Comparison of ENCODE assay signal across 10 cellular contexts in the genomic region with DNA sequence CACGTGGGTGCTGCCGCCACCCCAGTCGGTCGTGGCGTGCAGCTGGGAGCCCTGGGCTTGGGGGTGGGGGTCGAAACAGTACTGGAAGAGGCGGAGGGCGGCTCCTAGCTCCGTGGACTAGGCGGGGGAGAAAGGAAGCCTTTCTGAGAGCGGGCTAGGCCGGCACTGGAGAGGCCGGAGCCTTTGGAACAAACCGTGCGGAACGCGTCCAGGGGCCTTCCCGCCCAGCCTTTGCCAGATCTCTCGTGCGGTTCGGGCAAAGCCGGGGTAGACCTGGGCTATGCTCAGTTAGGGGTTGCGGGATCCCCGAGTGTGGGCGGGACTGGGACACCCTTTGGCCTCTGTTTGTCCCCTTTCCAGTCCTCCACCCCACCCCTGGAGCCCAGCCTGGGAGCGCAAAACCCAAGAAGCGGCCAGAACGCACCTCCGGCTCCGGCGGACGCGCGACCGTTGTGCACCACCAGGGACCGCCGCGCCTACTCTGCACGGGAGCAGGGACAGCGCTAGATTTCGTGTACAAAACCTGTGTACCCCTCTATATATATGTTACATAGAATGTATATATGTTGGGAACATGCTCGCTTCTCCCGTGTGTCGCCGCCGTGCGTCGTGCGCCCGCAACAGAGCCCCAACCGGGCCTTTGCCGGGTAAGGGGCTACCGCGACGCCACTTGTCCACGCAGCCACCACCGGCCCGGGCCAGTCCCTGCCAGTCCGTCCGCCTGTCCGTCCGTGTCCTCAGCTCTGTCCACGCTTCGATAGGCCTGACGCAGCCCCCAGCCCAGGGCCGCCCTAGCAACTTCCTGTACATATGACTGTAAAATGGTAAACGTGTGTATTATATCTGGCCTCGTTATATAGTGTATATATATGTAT. TPM values are rescaled to one million over a fixed set of nuclear protein-coding genes. Genes with fewer than 3 reads are reported as not detected.
DNase-seq lines count a peak whose midpoint lies in the region; ATAC-seq and TF ChIP-seq lines count a peak whose summit lies in the region.
"Had no signal": no experiment of that assay in that cellular context is flagged by ENCODE, and none has a peak within 500 bp of the region (broad histone marks: within the 10 kb centered on the region; RNA-seq: fewer than 3 reads in every experiment).

No MANE protein-coding gene starts in this region.

- H3K4me1 ChIP-seq in right lobe of liver (peaks cover 0 to 73% (median 18%) of the 10 kb centered on the region in 4 donors), upper lobe of left lung (peaks cover 18 to 36% (median 23%) of the 10 kb centered on the region in 4 donors)

- H3K4me1 Mint-ChIP-seq in stimulated activated naive CD8-positive, alpha-beta T cell treated with anti-CD3 and anti-CD28 coated beads, Interleukin-15, amount 100 ng/mL, for 72 hours: peaks cover 77% of the 10 kb centered on the region

- ATAC-seq in right lobe of liver: peak; percentile 8 to 43 (median 31)
- ATAC-seq in upper lobe of left lung (ENCODE audit: low FRiP score in 2 of 2): peak in 1 of 2 donors; percentile 41
- no peak for ATAC-seq in stimulated activated naive CD8-positive, alpha-beta T cell treated with anti-CD3 and anti-CD28 coated beads, Interleukin-15, amount 100 ng/mL, for 72 hours
- no peak for ATAC-seq in GM18517 (IDR thresholded peaks at IDR 0.05; ENCODE audit: unreplicated experiment)

- H3K9me3 Mint-ChIP-seq in stimulated activated naive CD8-positive, alpha-beta T cell treated with anti-CD3 and anti-CD28 coated beads, Interleukin-15, amount 100 ng/mL, for 72 hours: no peaks in the 10 kb centered on the region

- H3K27me3 ChIP-seq in right lobe of liver (no peaks in the 10 kb centered on the region), upper lobe of left lung (no peaks in the 10 kb centered on the region)

- H3K9me3 ChIP-seq in right lobe of liver: no peaks in the 10 kb centered on the region
- no peaks in the 10 kb centered on the region for H3K9me3 ChIP-seq in upper lobe of left lung

- H3K27ac Mint-ChIP-seq in stimulated activated naive CD8-positive, alpha-beta T cell treated with anti-CD3 and anti-CD28 coated beads, Interleukin-15, amount 100 ng/mL, for 72 hours: no peak overlapping the region

- TF ChIP-seq EP300 in upper lobe of left lung (IDR thresholded peaks at IDR 0.05): no peak

- H3K36me3 ChIP-seq in right lobe of liver (peaks cover 0 to 41% (median 12%) of the 10 kb centered on the region in 4 donors), upper lobe of left lung (peaks cover 24 to 62% (median 48%) of the 10 kb centered on the region in 4 donors)

- no peaks in the 10 kb centered on the region for H3K27me3 Mint-ChIP-seq in stimulated activated naive CD8-positive, alpha-beta T cell treated with anti-CD3 and anti-CD28 coated beads, Interleukin-15, amount 100 ng/mL, for 72 hours

- intact Hi-C loops in right lobe of liver (cut with DNase I): no loop called here

- no peak for DNase-seq in erythroblast (lab: John Stamatoyannopoulos, UW)
- DNase-seq in right lobe of liver: peak; percentile 59 to 81 (median 74)
- peak in 1 of 2 donors; percentile 85 for DNase-seq in upper lobe of left lung
- no peak for DNase-seq in NCI-H748 (lab: John Stamatoyannopoulos, UW; ENCODE audit: unreplicated experiment)
- DNase-seq in NCI-H146 (lab: John Stamatoyannopoulos, UW): no peak
- DNase-seq in stimulated activated naive CD8-positive, alpha-beta T cell treated with anti-CD3 and anti-CD28 coated beads, Interleukin-15, amount 100 ng/mL, for 72 hours: no peak
- DNase-seq: GOT3, OCI-M1 had no signal

- WGBS in right lobe of liver (ENCODE audit: insufficient coverage, low coverage, low lambda C conversion rate, missing lambda C conversion rate): 49% methylated on average over 37 of the region's 68 CpGs
- 90 to 92% methylated on average over 48 to 67 of the region's 68 CpGs for WGBS in upper lobe of left lung, 2 donors

- no peak overlapping the region for H3K4me3 Mint-ChIP-seq in stimulated activated naive CD8-positive, alpha-beta T cell treated with anti-CD3 and anti-CD28 coated beads, Interleukin-15, amount 100 ng/mL, for 72 hours

- H3K27ac ChIP-seq in right lobe of liver (peak overlapping the region in 2 of 3 donors; percentile 60 to 79), upper lobe of left lung (peak overlapping the region in 3 of 4 donors; percentile 10 to 70 (median 42))

- peak in 1 of 4 donors; percentile 11 for TF ChIP-seq CTCF in right lobe of liver (IDR thresholded peaks at IDR 0.05)
- TF ChIP-seq CTCF in upper lobe of left lung (IDR thresholded peaks at IDR 0.05): no peak

- H3K4me3 ChIP-seq in right lobe of liver (peak overlapping the region in 2 of 3 donors; percentile 21 to 26), upper lobe of left lung (peak overlapping the region in 3 of 4 donors; percentile 5 to 23 (median 5))

- TF ChIP-seq POLR2A in erythroblast (IDR thresholded peaks at IDR 0.05; ENCODE audit: low read length) (peak; percentile 39), right lobe of liver (IDR thresholded peaks at IDR 0.05) (no peak), upper lobe of left lung (IDR thresholded peaks at IDR 0.05) (peak in 1 of 4 donors; percentile 17)

TF ChIP-seq in PFSK-1, 5 proteins besides CTCF, POLR2A, EP300 and RAD21:
- TF ChIP-seq FOXP2 (optimal IDR thresholded peaks at IDR 0.05; ENCODE audit: borderline replicate concordance, extremely low read depth, extremely low read length, insufficient read depth): no peak
- TF ChIP-seq REST (IDR thresholded peaks at IDR 0.05; ENCODE audit: insufficient read depth in 1 of 2, low read depth in 2 of 2, low read length in 2 of 2): peak in 1 of 2 experiments; percentile 18; a peak in 1 of 4 replicates
- no peak for TF ChIP-seq SIN3A (IDR thresholded peaks at IDR 0.05; ENCODE audit: borderline replicate concordance, insufficient read depth, low read length)
- peak; percentile 56 for TF ChIP-seq POLR2AphosphoS5 (IDR thresholded peaks at IDR 0.05; ENCODE audit: low read depth, low read length)
- TF ChIP-seq TAF1 (IDR thresholded peaks at IDR 0.05; ENCODE audit: borderline replicate concordance, insufficient read depth, low read length): no peak

RNA-seq across cellular contexts. Expression of gene SREBF1, which starts 26.2 kb away (rescaled TPM):
- polyA plus RNA-seq in PFSK-1 (2012; ENCODE audit: insufficient read length, low read depth): 241 TPM
- total RNA-seq in right lobe of liver (100 to 1,000 TPM in 4 of 6 experiments, 10 to 100 TPM in 2; 63.8 to 246 (median 173) TPM), upper lobe of left lung (100 to 1,000 TPM in 3 of 6 donors, 10 to 100 TPM in 3; 64.2 to 579 (median 123) TPM)

Comparison
In these comparisons a context has a peak if more than half of its experiments do, and no peak if none do; other contexts are left out.
1. DNase-seq: peak in right lobe of liver (3 of 3); none in erythroblast (0 of 2), NCI-H748 (single experiment), NCI-H146 (single experiment) and stimulated activated naive CD8-positive, alpha-beta T cell treated with anti-CD3 and anti-CD28 coated beads, Interleukin-15, amount 100 ng/mL, for 72 hours (0 of 2).
2. ATAC-seq: peak in right lobe of liver (4 of 4); none in stimulated activated naive CD8-positive, alpha-beta T cell treated with anti-CD3 and anti-CD28 coated beads, Interleukin-15, amount 100 ng/mL, for 72 hours (single experiment) and GM18517 (single experiment).